In genomic region chr9:8745347-8745746, GRCh38 we compare ENCODE assay signal across 17 cellular contexts.
A peak's percentile ranks its signal among the peaks of the same experiment; 100 is the strongest.
DNase-seq lines count a peak whose midpoint lies in the region; ATAC-seq, FAIRE-seq and TF ChIP-seq lines count a peak whose summit lies in the region.
"Had no signal": no experiment of that assay in that cellular context is flagged by ENCODE, and none has a peak within 500 bp of the region (broad histone marks: within the 10 kb centered on the region; RNA-seq: fewer than 3 reads in every experiment).

No MANE protein-coding gene starts in this region.

- H3K27me3 Mint-ChIP-seq in MCF 10A (ENCODE audit: insufficient read depth, unreplicated experiment): no peaks in the 10 kb centered on the region
- H3K27me3 Mint-ChIP-seq: CD4-positive, alpha-beta memory T cell had no signal

- peaks cover 90% of the 10 kb centered on the region for H3K79me2 ChIP-seq in Loucy (ENCODE audit: insufficient read depth, low read length)

- no peaks in the 10 kb centered on the region for H3K36me3 Mint-ChIP-seq in MCF 10A (ENCODE audit: insufficient read depth, unreplicated experiment)
- H3K36me3 Mint-ChIP-seq: CD14-positive monocyte; CD4-positive, alpha-beta memory T cell had no signal

- no peak overlapping the region for H2AFZ ChIP-seq in Loucy (ENCODE audit: low read length)
- H2AFZ ChIP-seq: GM23248 had no signal

- 25 to 38% methylated on average over 5 of the region's 5 CpGs for WGBS in pancreas, 2 donors

- POLR2A ChIA-PET in MCF 10A (lab: Yijun Ruan, JAX) (no interaction called here), HEK293T (lab: Yijun Ruan, JAX) (no interaction called here)

- H3K27ac Mint-ChIP-seq in MCF 10A (ENCODE audit: low read depth, unreplicated experiment): no peak overlapping the region
- H3K27ac Mint-ChIP-seq: CD14-positive monocyte; CD4-positive, alpha-beta memory T cell had no signal

- ATAC-seq in pancreas: peak in 3 of 4 donors; percentile 16 to 70 (median 66)
- ATAC-seq: A549, GM12878 had no signal

- H3K27me3 ChIP-seq in Loucy (ENCODE audit: insufficient read depth, low read length, poor library complexity, severe bottlenecking) (no peaks in the 10 kb centered on the region), pancreas (no peaks in the 10 kb centered on the region)
- H3K27me3 ChIP-seq: BLaER1 had no signal

- H4K20me1 ChIP-seq in Loucy (ENCODE audit: insufficient read depth, low read length, poor library complexity, severe bottlenecking): peaks cover 22% of the 10 kb centered on the region
- H4K20me1 ChIP-seq: BLaER1 had no signal

- DNase-seq in kidney tubule cell (ENCODE audit: low spot score): peak; percentile 75
- DNase-seq in pancreas: no peak
- no peak for DNase-seq in SW 1271 (lab: John Stamatoyannopoulos, UW)
- DNase-seq in MCF 10A (ENCODE audit: unreplicated experiment): no peak
- DNase-seq in HEK293T (ENCODE audit: extremely low spot score): no peak
- DNase-seq: Calu3; CD4-positive, alpha-beta memory T cell; EL; GM23248 had no signal

- H3K4me3 Mint-ChIP-seq in MCF 10A (ENCODE audit: unreplicated experiment): no peak overlapping the region
- H3K4me3 Mint-ChIP-seq: CD14-positive monocyte; CD4-positive, alpha-beta memory T cell had no signal

- peaks cover under 1% of the 10 kb centered on the region; the same call in 1 of the 2 replicates for H3K36me3 ChIP-seq in Loucy (ENCODE audit: insufficient read depth, low read length)
- no peaks in the 10 kb centered on the region for H3K36me3 ChIP-seq in pancreas
- H3K36me3 ChIP-seq: BLaER1, HAP-1 had no signal

- no peaks in the 10 kb centered on the region for H3K9me3 Mint-ChIP-seq in MCF 10A (ENCODE audit: unreplicated experiment)

- TF ChIP-seq CTCF in Loucy (conservative IDR thresholded peaks at IDR 0.05; ENCODE audit: low read length): no peak
- no peak for TF ChIP-seq CTCF in pancreas (IDR thresholded peaks at IDR 0.05)
- TF ChIP-seq CTCF in MCF 10A (IDR thresholded peaks at IDR 0.05; ENCODE audit: unreplicated experiment): no peak

- intact Hi-C loops in pancreas (cut with DNase I) (no loop called here), MCF 10A (cut with micrococcal nuclease) (no loop called here)

- no peak for FAIRE-seq in pancreas (lab: Jason Lieb, UNC)
- FAIRE-seq: A549, GM12878, GM19239 had no signal

- CTCF ChIA-PET in MCF 10A (lab: Yijun Ruan, JAX) (interaction anchor here (0.6 kb wide), 1 partner anchor 60 kb away, joined by 4 read pairs; no protein-coding TSS in a partner anchor), HEK293T (lab: Yijun Ruan, JAX) (no interaction called here)

- H3K9me2 ChIP-seq in Loucy (replicated peaks; ENCODE audit: low read depth, low read length): no peaks in the 10 kb centered on the region

- H3K4me1 ChIP-seq in Loucy (ENCODE audit: insufficient read depth, low read length, poor library complexity, severe bottlenecking) (peaks cover 40% of the 10 kb centered on the region), pancreas (no peaks in the 10 kb centered on the region)
- H3K4me1 ChIP-seq: A549, BLaER1 had no signal

- no peak overlapping the region for H3K9ac ChIP-seq in Loucy (ENCODE audit: low read depth, low read length, poor library complexity, severe bottlenecking)
- H3K9ac ChIP-seq: BLaER1, GM23248 had no signal

- no peaks in the 10 kb centered on the region for H3K9me3 ChIP-seq in Loucy (ENCODE audit: insufficient read depth, low read depth, low read length)
- H3K9me3 ChIP-seq in pancreas: no peaks in the 10 kb centered on the region
- H3K9me3 ChIP-seq: A549, BLaER1, HAP-1 had no signal

- peak overlapping the region in 1 of 4 donors; percentile 23 for H3K27ac ChIP-seq in pancreas
- H3K27ac ChIP-seq: A549, BLaER1, GM23248, HL-60 had no signal

- no peaks in the 10 kb centered on the region for H3K4me1 Mint-ChIP-seq in MCF 10A (ENCODE audit: insufficient read depth, unreplicated experiment)
- H3K4me1 Mint-ChIP-seq: CD14-positive monocyte; CD4-positive, alpha-beta memory T cell had no signal

- no peaks in the 10 kb centered on the region for H3F3A ChIP-seq in Loucy (ENCODE audit: low read depth)

- BruUV-seq in MCF 10A (replicated peaks; lab: Mats Ljungman, UMichigan): no TSS peak

- H3K4me2 ChIP-seq in Loucy (ENCODE audit: low read depth, low read length, poor library complexity, severe bottlenecking): peak overlapping the region; percentile 57
- H3K4me2 ChIP-seq: A549, BLaER1 had no signal

- H3K4me3 ChIP-seq in Loucy (ENCODE audit: low read length, poor library complexity, severe bottlenecking): peak overlapping the region; percentile 42
- no peak overlapping the region for H3K4me3 ChIP-seq in pancreas
- H3K4me3 ChIP-seq: A549, BLaER1, GM12878, GM23248, HAP-1 had no signal

TF ChIP-seq in HEK293T, 16 proteins besides CTCF, POLR2A, EP300 and RAD21:
- no peak for TF ChIP-seq FOXK2 (IDR thresholded peaks at IDR 0.05)
- TF ChIP-seq TARDBP (IDR thresholded peaks at IDR 0.05): no peak
- TF ChIP-seq SP1 (IDR thresholded peaks at IDR 0.05): no peak
- TF ChIP-seq PKNOX1 (IDR thresholded peaks at IDR 0.05): no peak
- TF ChIP-seq ARNT (IDR thresholded peaks at IDR 0.05): no peak
- TF ChIP-seq LEF1 (IDR thresholded peaks at IDR 0.05; ENCODE audit: borderline replicate concordance): no peak
- TF ChIP-seq CTBP1 (IDR thresholded peaks at IDR 0.05; ENCODE audit: borderline replicate concordance): no peak
TF ChIP-seq in HEK293T: peak in this region for 0.
